In genomic region chr7:49596701-49597491, GRCh38 we compare ENCODE assay signal across 33 cellular contexts.
"Had no signal": no experiment of that assay in that cellular context is flagged by ENCODE, and none has a peak within 500 bp of the region (broad histone marks: within the 10 kb centered on the region; RNA-seq: fewer than 3 reads in every experiment).

No MANE protein-coding gene starts in this region.

- H3K4me1 ChIP-seq: gastroesophageal sphincter, upper lobe of left lung, vagina had no signal

- H3K4me3 ChIP-seq: gastroesophageal sphincter, hepatocyte, skin epidermis, upper lobe of left lung, vagina had no signal

- H3K27me3 Mint-ChIP-seq: activated CD4-positive, alpha-beta memory T cell treated with anti-CD3 and anti-CD28 coated beads for 36 hours; activated CD4-positive, alpha-beta T cell treated with anti-CD3 and anti-CD28 coated beads, Interleukin-2, amount 10 ng/mL, durations not matched to agents 24 days and 14 days; effector memory CD8-positive, alpha-beta T cell; memory B cell; naive thymus-derived CD8-positive, alpha-beta T cell; stimulated activated memory B cell treated with anti-CD40 and anti-IgM and Interleukin-4, amounts not matched to agents 10 μg/mL and 1 μg/mL and 100 μg/mL, for 72 hours; stimulated activated naive CD8-positive, alpha-beta T cell treated with anti-CD3 and anti-CD28 coated beads, Interleukin-15, amount 100 ng/mL, for 72 hours had no signal

- H3K27me3 ChIP-seq: brain microvascular endothelial cell, gastroesophageal sphincter, hepatocyte, upper lobe of left lung, vagina had no signal

- H3K9me3 Mint-ChIP-seq: activated CD4-positive, alpha-beta memory T cell treated with anti-CD3 and anti-CD28 coated beads for 36 hours; activated CD4-positive, alpha-beta T cell treated with anti-CD3 and anti-CD28 coated beads, Interleukin-2, amount 10 ng/mL, durations not matched to agents 24 days and 14 days; activated T-helper 1 cell treated with anti-CD3 and anti-CD28 coated beads, Interleukin-12 subunit alpha, Interleukin-12 subunit beta, Interleukin-2, Interleukin-4 antibody, amounts not matched to agents 30 ng/mL and 10 ng/mL and 1 ng/mL, durations not matched to agents 14 hours and 24 hours and 36 hours; neural crest cell had no signal

- H3K9me3 ChIP-seq: gastroesophageal sphincter, upper lobe of left lung, vagina had no signal

- H3K36me3 ChIP-seq: brain microvascular endothelial cell, gastroesophageal sphincter, upper lobe of left lung, vagina had no signal

- H3K4me3 Mint-ChIP-seq: activated CD4-positive, alpha-beta memory T cell treated with anti-CD3 and anti-CD28 coated beads for 36 hours; activated CD4-positive, alpha-beta T cell treated with anti-CD3 and anti-CD28 coated beads, Interleukin-2, amount 10 ng/mL, durations not matched to agents 24 days and 14 days; activated T-helper 1 cell treated with anti-CD3 and anti-CD28 coated beads, Interleukin-12 subunit alpha, Interleukin-12 subunit beta, Interleukin-2, Interleukin-4 antibody, amounts not matched to agents 30 ng/mL and 10 ng/mL and 1 ng/mL, durations not matched to agents 14 hours and 24 hours and 36 hours; effector memory CD8-positive, alpha-beta T cell; memory B cell; naive thymus-derived CD8-positive, alpha-beta T cell; neural crest cell; stimulated activated memory B cell treated with anti-CD40 and anti-IgM and Interleukin-4, amounts not matched to agents 10 μg/mL and 1 μg/mL and 100 μg/mL, for 72 hours; stimulated activated naive CD8-positive, alpha-beta T cell treated with anti-CD3 and anti-CD28 coated beads, Interleukin-15, amount 100 ng/mL, for 72 hours had no signal

- H3K36me3 Mint-ChIP-seq: activated CD4-positive, alpha-beta memory T cell treated with anti-CD3 and anti-CD28 coated beads for 36 hours; memory B cell; naive thymus-derived CD8-positive, alpha-beta T cell; stimulated activated memory B cell treated with anti-CD40 and anti-IgM and Interleukin-4, amounts not matched to agents 10 μg/mL and 1 μg/mL and 100 μg/mL, for 72 hours had no signal

- H3K27ac Mint-ChIP-seq: activated CD4-positive, alpha-beta memory T cell treated with anti-CD3 and anti-CD28 coated beads for 36 hours; activated CD4-positive, alpha-beta T cell treated with anti-CD3 and anti-CD28 coated beads, Interleukin-2, amount 10 ng/mL, durations not matched to agents 24 days and 14 days; activated T-helper 1 cell treated with anti-CD3 and anti-CD28 coated beads, Interleukin-12 subunit alpha, Interleukin-12 subunit beta, Interleukin-2, Interleukin-4 antibody, amounts not matched to agents 30 ng/mL and 10 ng/mL and 1 ng/mL, durations not matched to agents 14 hours and 24 hours and 36 hours; effector memory CD8-positive, alpha-beta T cell; memory B cell; naive thymus-derived CD8-positive, alpha-beta T cell; stimulated activated memory B cell treated with anti-CD40 and anti-IgM and Interleukin-4, amounts not matched to agents 10 μg/mL and 1 μg/mL and 100 μg/mL, for 72 hours; stimulated activated naive CD8-positive, alpha-beta T cell treated with anti-CD3 and anti-CD28 coated beads, Interleukin-15, amount 100 ng/mL, for 72 hours had no signal

- H3K4me1 Mint-ChIP-seq: activated CD4-positive, alpha-beta T cell treated with anti-CD3 and anti-CD28 coated beads, Interleukin-2, amount 10 ng/mL, durations not matched to agents 24 days and 14 days; memory B cell; naive thymus-derived CD8-positive, alpha-beta T cell; neural crest cell; stimulated activated memory B cell treated with anti-CD40 and anti-IgM and Interleukin-4, amounts not matched to agents 10 μg/mL and 1 μg/mL and 100 μg/mL, for 72 hours; stimulated activated naive CD8-positive, alpha-beta T cell treated with anti-CD3 and anti-CD28 coated beads, Interleukin-15, amount 100 ng/mL, for 72 hours had no signal

- DNase-seq: activated CD4-positive, alpha-beta memory T cell treated with anti-CD3 and anti-CD28 coated beads for 36 hours; activated CD4-positive, alpha-beta T cell treated with anti-CD3 and anti-CD28 coated beads, Interleukin-2, amount 10 ng/mL, durations not matched to agents 24 days and 14 days; activated CD4-positive, CD25-positive, alpha-beta regulatory T cell treated with anti-CD3 and anti-CD28 coated beads, Interleukin-2, amount 50 U/mL, for 72 hours; activated CD8-positive, alpha-beta memory T cell treated with anti-CD3 and anti-CD28 coated beads, Interleukin-2, amount 50 U/mL, for 4 hours; activated gamma-delta T cell treated with Interleukin-2 at 50 U/mL for 16 hours; activated naive CD4-positive, alpha-beta T cell treated with anti-CD3 and anti-CD28 coated beads, Interleukin-2, amount 50 U/mL, for 16 hours; activated T-cell treated with anti-CD3 and anti-CD28 coated beads, Interleukin-2, amount 50 U/mL, for 1 hour; amniotic stem cell; brain microvascular endothelial cell; caudate nucleus; cortex of kidney; effector memory CD8-positive, alpha-beta T cell; kidney; left colon; midbrain; naive thymus-derived CD8-positive, alpha-beta T cell; posterior cingulate gyrus; right cardiac atrium; stimulated activated CD4-positive, alpha-beta T cell treated with anti-CD3 and anti-CD28 coated beads, Interleukin-12 subunit alpha, Interleukin-12 subunit beta, amount 100 ng/mL, for 4 hours; stimulated activated CD4-positive, alpha-beta T cell treated with anti-CD3 and anti-CD28 coated beads, Interleukin-4, amount 100 ng/mL, for 4 hours; stimulated activated CD8-positive, alpha-beta memory T cell treated with anti-CD3 and anti-CD28 coated beads, Interleukin-4, amount 100 ng/mL, for 48 hours; stimulated activated naive CD8-positive, alpha-beta T cell treated with anti-CD3 and anti-CD28 coated beads, Interleukin-15, amount 100 ng/mL, for 72 hours; substantia nigra; T-helper 2 cell; upper lobe of left lung had no signal

- H3K27ac ChIP-seq: brain microvascular endothelial cell, gastroesophageal sphincter, hepatocyte, skin epidermis, upper lobe of left lung, vagina had no signal
